Comparison of ENCODE assay signal across 8 cellular contexts in genomic region chr5:32444946-32445758, GRCh38. TPM values are rescaled to one million over a fixed set of nuclear protein-coding genes. Genes with fewer than 3 reads are reported as not detected.
A peak's percentile ranks its signal among the peaks of the same experiment; 100 is the strongest.
DNase-seq lines count a peak whose midpoint lies in the region; ATAC-seq lines count a peak whose summit lies in the region.

No MANE protein-coding gene starts in this region.

- POLR2A ChIA-PET in activated CD4-positive, alpha-beta memory T cell treated with anti-CD3 and anti-CD28 coated beads for 36 hours (lab: Charles Lee), result interaction anchor here (0.5 to 1.3 kb wide), 9 partner anchors 17 to 145 kb away, joined by 3 to 12 read pairs (median 5); partner anchors contain the start of gene SUB1

- H3K27me3 Mint-ChIP-seq in activated CD4-positive, alpha-beta memory T cell treated with anti-CD3 and anti-CD28 coated beads for 36 hours, result no peaks in the 10 kb centered on the region
- no peaks in the 10 kb centered on the region for H3K27me3 Mint-ChIP-seq in stimulated activated naive B cell treated with anti-CD40 and anti-IgM and Interleukin-4, amounts not matched to agents 10 μg/mL and 1 μg/mL and 100 μg/mL, for 72 hours

- ATAC-seq in stimulated activated naive B cell treated with anti-CD40 and anti-IgM and Interleukin-4, amounts not matched to agents 10 μg/mL and 1 μg/mL and 100 μg/mL, for 72 hours (replicated peaks), result no peak
- ATAC-seq in HG03025 (IDR thresholded peaks at IDR 0.05; ENCODE audit: low FRiP score, unreplicated experiment), result no peak
- ATAC-seq in GM21786 (IDR thresholded peaks at IDR 0.05; ENCODE audit: unreplicated experiment), result no peak
- no peak for ATAC-seq in GM19395 (IDR thresholded peaks at IDR 0.05; ENCODE audit: unreplicated experiment)

- peaks cover 23% of the 10 kb centered on the region for H3K36me3 Mint-ChIP-seq in activated CD4-positive, alpha-beta memory T cell treated with anti-CD3 and anti-CD28 coated beads for 36 hours
- peaks cover 3 to 4% of the 10 kb centered on the region in 2 donors for H3K36me3 Mint-ChIP-seq in stimulated activated naive B cell treated with anti-CD40 and anti-IgM and Interleukin-4, amounts not matched to agents 10 μg/mL and 1 μg/mL and 100 μg/mL, for 72 hours

- DNase-seq in NCI-H748 (lab: John Stamatoyannopoulos, UW; ENCODE audit: unreplicated experiment) (peak; percentile 55), NCI-H748 treated with DMSO at 0.1 percent for 48 hours (lab: John Stamatoyannopoulos, UW) (no peak), iPS DF 6.9 (ENCODE audit: low read depth, low spot score) (no peak)
- no peak for DNase-seq in activated CD4-positive, alpha-beta memory T cell treated with anti-CD3 and anti-CD28 coated beads for 36 hours
- DNase-seq in stimulated activated naive B cell treated with anti-CD40 and anti-IgM and Interleukin-4, amounts not matched to agents 10 μg/mL and 1 μg/mL and 100 μg/mL, for 72 hours, result no peak

- no peaks in the 10 kb centered on the region for H3K36me3 ChIP-seq in iPS DF 6.9 (ENCODE audit: control insufficient read depth, insufficient read depth, low read length)

- H3K4me1 ChIP-seq in iPS DF 6.9 (ENCODE audit: control insufficient read depth, insufficient read depth, low read length), result peaks cover 2% of the 10 kb centered on the region; the same call in 1 of the 2 replicates

- peak overlapping the region; percentile 13 for H3K27ac Mint-ChIP-seq in activated CD4-positive, alpha-beta memory T cell treated with anti-CD3 and anti-CD28 coated beads for 36 hours
- H3K27ac Mint-ChIP-seq in stimulated activated naive B cell treated with anti-CD40 and anti-IgM and Interleukin-4, amounts not matched to agents 10 μg/mL and 1 μg/mL and 100 μg/mL, for 72 hours, result peak overlapping the region; percentile 96

- intact Hi-C loops in activated CD4-positive, alpha-beta memory T cell treated with anti-CD3 and anti-CD28 coated beads for 36 hours (cut with micrococcal nuclease), result no loop called here

- H3K4me1 Mint-ChIP-seq in activated CD4-positive, alpha-beta memory T cell treated with anti-CD3 and anti-CD28 coated beads for 36 hours (ENCODE audit: low read depth), result peaks cover 34% of the 10 kb centered on the region
- peaks cover 22 to 39% of the 10 kb centered on the region in 2 donors for H3K4me1 Mint-ChIP-seq in stimulated activated naive B cell treated with anti-CD40 and anti-IgM and Interleukin-4, amounts not matched to agents 10 μg/mL and 1 μg/mL and 100 μg/mL, for 72 hours

- H3K27ac ChIP-seq in iPS DF 6.9 (ENCODE audit: low read length), result no peak overlapping the region

- H3K4me3 ChIP-seq in iPS DF 6.9 (ENCODE audit: low read length), result peak overlapping the region; percentile 98; the same call in 1 of the 2 replicates

- peak overlapping the region; percentile 83 for H3K4me3 Mint-ChIP-seq in activated CD4-positive, alpha-beta memory T cell treated with anti-CD3 and anti-CD28 coated beads for 36 hours
- H3K4me3 Mint-ChIP-seq in stimulated activated naive B cell treated with anti-CD40 and anti-IgM and Interleukin-4, amounts not matched to agents 10 μg/mL and 1 μg/mL and 100 μg/mL, for 72 hours, result peak overlapping the region; percentile 87 to 91

- H3K27me3 ChIP-seq in iPS DF 6.9 (ENCODE audit: control insufficient read depth, insufficient read depth, low read length), result peaks cover 6% of the 10 kb centered on the region; the same call in 1 of the 2 replicates

- no peaks in the 10 kb centered on the region for H3K9me3 Mint-ChIP-seq in activated CD4-positive, alpha-beta memory T cell treated with anti-CD3 and anti-CD28 coated beads for 36 hours
- H3K9me3 Mint-ChIP-seq in stimulated activated naive B cell treated with anti-CD40 and anti-IgM and Interleukin-4, amounts not matched to agents 10 μg/mL and 1 μg/mL and 100 μg/mL, for 72 hours, result peaks cover 0 to 7% of the 10 kb centered on the region in 2 donors

- CTCF ChIA-PET in activated CD4-positive, alpha-beta memory T cell treated with anti-CD3 and anti-CD28 coated beads for 36 hours (lab: Charles Lee), result interaction anchor here (0.8 to 1.3 kb wide), 5 partner anchors 14 to 271 kb away, joined by 3 to 9 read pairs (median 4); partner anchors contain the start of gene GOLPH3

- no CpG with 5 or more reads among the region's 21 CpGs for WGBS in iPS DF 6.9 (ENCODE audit: insufficient coverage, insufficient read length)

- H3K9me3 ChIP-seq in iPS DF 6.9 (ENCODE audit: control insufficient read depth, insufficient read depth, low read length), result no peaks in the 10 kb centered on the region

RNA-seq across cellular contexts. Expression of gene ZFR, which starts 0.6 kb away (rescaled TPM):
- 10 to 100 TPM; 58.1 to 61.1 TPM for total RNA-seq in activated CD4-positive, alpha-beta memory T cell treated with anti-CD3 and anti-CD28 coated beads for 36 hours
